ENCODE assay signal across 9 cellular contexts in the genomic region with DNA sequence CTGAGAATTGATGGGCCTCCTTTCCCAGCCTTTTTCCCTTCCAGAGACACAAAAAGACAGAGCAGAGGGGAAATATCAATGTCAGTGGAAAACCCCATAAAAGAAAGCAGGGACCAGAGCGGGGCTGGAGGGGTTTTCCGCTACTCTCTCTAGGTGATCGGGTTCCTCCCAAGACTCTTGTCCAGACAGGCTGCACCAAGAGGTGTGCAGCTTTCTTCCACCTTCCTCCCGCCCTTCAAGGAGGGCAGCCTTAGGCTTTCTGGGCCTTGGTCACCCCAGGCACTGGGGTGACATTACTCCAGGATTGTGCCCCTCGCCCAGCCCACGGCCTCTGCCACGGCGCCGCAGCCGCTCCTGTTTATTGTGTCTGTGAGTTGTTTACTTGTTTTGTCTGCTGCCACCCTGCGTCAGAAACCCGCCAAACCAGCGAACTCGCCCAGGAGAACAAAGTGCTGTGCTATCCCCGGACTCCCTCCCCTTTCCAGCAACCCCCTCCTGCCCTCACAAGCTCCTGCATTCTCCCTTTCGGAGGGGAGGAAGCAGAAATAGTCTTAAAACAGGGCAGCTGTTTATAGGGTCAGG. TPM values are rescaled to one million over a fixed set of nuclear protein-coding genes. Genes with fewer than 3 reads are reported as not detected.
DNase-seq lines count a peak whose midpoint lies in the region; ATAC-seq, FAIRE-seq and TF ChIP-seq lines count a peak whose summit lies in the region.
"Had no signal": no experiment of that assay in that cellular context is flagged by ENCODE, and none has a peak within 500 bp of the region (broad histone marks: within the 10 kb centered on the region; RNA-seq: fewer than 3 reads in every experiment).

No MANE protein-coding gene starts in this region.

- no peak for TF ChIP-seq POLR2A in GM12878 (IDR thresholded peaks at IDR 0.05; ENCODE audit: low read depth, low read length)

- H3K27me3 Mint-ChIP-seq in nephron (ENCODE audit: low read depth): peaks cover 6% of the 10 kb centered on the region

- H3K79me2 ChIP-seq in GM12878 (ENCODE audit: control insufficient read depth, insufficient read depth, low read length): no peaks in the 10 kb centered on the region

- no peak overlapping the region for H3K27ac ChIP-seq in GM12878 (ENCODE audit: control insufficient read depth, insufficient read depth)

- TF ChIP-seq RAD21 in GM12878 (IDR thresholded peaks at IDR 0.05; ENCODE audit: insufficient read depth, low read depth, low read length): no peak

- SMC1A ChIA-PET in GM12878 (lab: Charles Lee; ENCODE audit: uncharacterized antibody, unreplicated experiment): interaction anchor here (1.0 to 2.9 kb wide), 4 partner anchors 11 to 186 kb away, joined by 3 to 9 read pairs (median 5); a partner anchor contains a TSS

- peak overlapping the region; percentile 75 for H2AFZ ChIP-seq in GM12878 (ENCODE audit: control insufficient read depth, low read depth, low read length)

- ATAC-seq in GM12878 (peak; percentile 28), GM18502 (IDR thresholded peaks at IDR 0.05; ENCODE audit: poor library complexity, unreplicated experiment) (no peak), GM18517 (IDR thresholded peaks at IDR 0.05; ENCODE audit: unreplicated experiment) (no peak)

- peaks cover 63% of the 10 kb centered on the region for H3K4me1 Mint-ChIP-seq in nephron

- H3K9ac ChIP-seq in GM12878 (ENCODE audit: control insufficient read depth, insufficient read depth, low read length): peak overlapping the region; percentile 31; the same call in 1 of the 2 replicates

- H4K20me1 ChIP-seq in GM12878 (ENCODE audit: control insufficient read depth, insufficient read depth): no peaks in the 10 kb centered on the region

- H3K4me3 ChIP-seq in GM12878: no peak overlapping the region

- no peak for TF ChIP-seq EP300 in GM12878 (IDR thresholded peaks at IDR 0.05; ENCODE audit: borderline replicate concordance in 1 of 2, control insufficient read depth in 1 of 2, low read depth in 2 of 2, low read length in 2 of 2)

- BruUV-seq in GM12878 (replicated peaks; lab: Mats Ljungman, UMichigan): no TSS peak

- RAD21 ChIA-PET in GM12878 (lab: Charles Lee; ENCODE audit: unreplicated experiment): interaction anchor here (0.8 to 1.6 kb wide), 3 partner anchors 11 to 169 kb away, joined by 3 to 10 read pairs (median 3); a partner anchor contains a TSS

- no peaks in the 10 kb centered on the region for H3K36me3 ChIP-seq in GM12878 (ENCODE audit: control insufficient read depth in 2 of 2, insufficient read depth in 2 of 2, low read length in 1 of 2)

- no peak for FAIRE-seq in GM12878 (lab: Jason Lieb, UNC)

- in situ Hi-C loops in GM12878 (cut with MboI): loop anchor here (10.0 kb wide), 2 partner anchors 173 to 343 kb away; a partner anchor contains a TSS

- H3K9me3 Mint-ChIP-seq in nephron: no peaks in the 10 kb centered on the region
- H3K9me3 Mint-ChIP-seq: activated T-cell treated with anti-CD3 and anti-CD28 coated beads, Interleukin-2, amount 50 U/mL, for 24 hours had no signal

- POLR2A ChIA-PET in GM12878 (lab: Charles Lee): interaction anchor here (0.6 to 1.2 kb wide), 2 partner anchors 11 to 14 kb away, joined by 3 read pairs; a partner anchor contains a TSS

- peaks cover 3% of the 10 kb centered on the region for H3K36me3 Mint-ChIP-seq in nephron (ENCODE audit: low read depth)

- intact Hi-C loops in GM12878 (cut with micrococcal nuclease; ENCODE audit: unreplicated experiment): loop anchor here (1.0 kb wide), 1 partner anchor 15 kb away; no protein-coding TSS in a partner anchor

- TF ChIP-seq CTCF in GM12878 (IDR thresholded peaks at IDR 0.05 in 2 of 3, conservative IDR thresholded peaks at IDR 0.05 in 1 of 3; ENCODE audit: control insufficient read depth in 2 of 3, extremely low read depth in 1 of 3, insufficient read depth in 1 of 3, low read depth in 3 of 3, low read length in 3 of 3): peak; percentile 25 to 46 (median 42); a peak in 4 of 6 replicates
- TF ChIP-seq CTCF in nephron (IDR thresholded peaks at IDR 0.05; ENCODE audit: unreplicated experiment in 3 of 3): no peak

- peak overlapping the region; percentile 95 to 98 (median 97) for H3K27ac Mint-ChIP-seq in nephron
- H3K27ac Mint-ChIP-seq: activated T-cell treated with anti-CD3 and anti-CD28 coated beads, Interleukin-2, amount 50 U/mL, for 24 hours had no signal

- peaks cover 27% of the 10 kb centered on the region for H3K4me1 ChIP-seq in GM12878 (ENCODE audit: control insufficient read depth, insufficient read depth, low read length)

- peaks cover 0 to 5% of the 10 kb centered on the region in 2 experiments; a peak in 2 of 4 replicates for H3K27me3 ChIP-seq in GM12878 (replicated peaks in 1 of 2; ENCODE audit: control insufficient read depth in 2 of 2, insufficient read depth in 2 of 2, low read length in 1 of 2)

- WGBS in GM12878 (ENCODE audit: insufficient coverage, insufficient replicate concordance, low lambda C conversion rate, missing lambda C conversion rate): 6% methylated on average over 16 of the region's 16 CpGs

- peak overlapping the region; percentile 85 to 90 (median 89) for H3K4me3 Mint-ChIP-seq in nephron
- H3K4me3 Mint-ChIP-seq: activated T-cell treated with anti-CD3 and anti-CD28 coated beads, Interleukin-2, amount 50 U/mL, for 24 hours had no signal

- no peaks in the 10 kb centered on the region for H3K9me3 ChIP-seq in GM12878 (replicated peaks; ENCODE audit: control insufficient read depth, insufficient read depth, low read length)

- H3K4me2 ChIP-seq in GM12878 (ENCODE audit: control insufficient read depth, insufficient read depth): peak overlapping the region; percentile 71

- CTCF ChIA-PET in GM12878 (lab: Yijun Ruan, JAX): interaction anchor here (0.5 to 13.4 kb wide), 8 partner anchors 10 to 841 kb away, joined by 3 to 343 read pairs (median 4); a partner anchor contains a TSS

- DNase-seq in GM04503 (ENCODE audit: low read depth): peak; percentile 26
- DNase-seq in LHCN-M2 (ENCODE audit: low read depth): peak; percentile 70
- no peak for DNase-seq in GM12878 (ENCODE audit: low read depth, low spot score)
- no peak for DNase-seq in DMS153 treated with DMSO at 0.1 percent for 48 hours (lab: John Stamatoyannopoulos, UW; ENCODE audit: unreplicated experiment)
- DNase-seq in activated CD4-positive, alpha-beta T cell treated with anti-CD3 and anti-CD28 coated beads for 4 hours: no peak
- DNase-seq: activated T-cell treated with anti-CD3 and anti-CD28 coated beads, Interleukin-2, amount 50 U/mL, for 24 hours had no signal

RNA-seq across cellular contexts. Expression of a gene that starts 6.7 kb away (rescaled TPM):
- total RNA-seq in LHCN-M2 (2014; rRNA removed) (5.3 and 5.6 TPM in 2 replicates), GM12878 (2014; rRNA removed) (not detected in 2 replicates), GM12878 (2014; rRNA removed; fragmentation: Illumina TruSeq; extraction: Trizol) (0.09 TPM in 1 of 2 replicates, not detected in the other), GM12878 (2021) (0.27 and 0.38 TPM in 2 replicates)
- polyA plus RNA-seq in LHCN-M2 (2012): 24.5 TPM
- total RNA-seq in GM12878 (2013; cell fraction: nucleolus; rRNA removed): 0.35 TPM in 1 of 2 replicates, not detected in the other
- not detected for polyA plus RNA-seq in GM12878 (2011; ENCODE audit: low read depth)
- polyA plus RNA-seq in GM12878 (2011; rRNA removed) (0.42 and 0.52 TPM in 2 replicates), GM12878 (2014; fragmentation: Illumina TruSeq; extraction: Trizol) (0.06 TPM in 1 of 2 replicates, not detected in the other), GM12878 (2014; fragmentation: Nextera tagmentation; extraction: Ambion mirVana) (under 1 TPM in 1 of 2 experiments, not detected in 1; 0.02 TPM), GM12878 (2014; rRNA removed) (0.55 TPM in 1 of 2 replicates, not detected in the other), GM12878 (2016; fragmentation: Nextera tagmentation; extraction: Ambion mirVana) (under 1 TPM in 1 of 2 experiments, not detected in 1; 0.54 TPM)
- polyA plus RNA-seq in GM12878 (2011; cell fraction: cytosol; rRNA removed): 0.60 and 0.65 TPM in 2 replicates
- 0.57 and 0.76 TPM in 2 replicates for polyA plus RNA-seq in GM12878 (2011; cell fraction: nucleus; rRNA removed)
- 0.34 and 0.39 TPM in 2 replicates for polyA plus RNA-seq in GM12878 (2012)
- polyA minus RNA-seq in GM12878 (2011; rRNA and poly(A)+ RNA removed): 0.31 and 0.73 TPM in 2 replicates
- 0.52 TPM in 1 of 2 replicates, not detected in the other for polyA minus RNA-seq in GM12878 (2011; cell fraction: cytosol; rRNA and poly(A)+ RNA removed)
- polyA minus RNA-seq in GM12878 (2011; cell fraction: nucleus; rRNA and poly(A)+ RNA removed): 0.36 and 0.48 TPM in 2 replicates

RNA-seq across cellular contexts. Expression of a gene that starts 11.3 kb away (rescaled TPM):
- total RNA-seq in LHCN-M2 (2014; rRNA removed): 1.8 and 2.9 TPM in 2 replicates
- polyA plus RNA-seq in LHCN-M2 (2012): 0.55 TPM
- not detected in 2 replicates for total RNA-seq in GM12878 (2013; cell fraction: nucleolus; rRNA removed)
- total RNA-seq in GM12878 (2014; rRNA removed): not detected in 2 replicates
- total RNA-seq in GM12878 (2014; rRNA removed; fragmentation: Illumina TruSeq; extraction: Trizol): not detected in 2 replicates
- total RNA-seq in GM12878 (2021): not detected in 2 replicates
- not detected for polyA plus RNA-seq in GM12878 (2011; ENCODE audit: low read depth)
- polyA plus RNA-seq in GM12878 (2011; rRNA removed): 0.11 TPM in 1 of 2 replicates, not detected in the other
- 0.25 and 0.28 TPM in 2 replicates for polyA plus RNA-seq in GM12878 (2011; cell fraction: cytosol; rRNA removed)
- 0.09 and 0.12 TPM in 2 replicates for polyA plus RNA-seq in GM12878 (2011; cell fraction: nucleus; rRNA removed)
- not detected in 2 replicates for polyA plus RNA-seq in GM12878 (2012)
- not detected in 2 replicates for polyA plus RNA-seq in GM12878 (2014; fragmentation: Illumina TruSeq; extraction: Trizol)
- not detected for polyA plus RNA-seq in GM12878 (2014; fragmentation: Nextera tagmentation; extraction: Ambion mirVana)
- not detected in 2 replicates for polyA plus RNA-seq in GM12878 (2014; rRNA removed)
- polyA plus RNA-seq in GM12878 (2016; fragmentation: Nextera tagmentation; extraction: Ambion mirVana): not detected
- not detected in 2 replicates for polyA minus RNA-seq in GM12878 (2011; rRNA and poly(A)+ RNA removed)
- not detected in 2 replicates for polyA minus RNA-seq in GM12878 (2011; cell fraction: cytosol; rRNA and poly(A)+ RNA removed)
- polyA minus RNA-seq in GM12878 (2011; cell fraction: nucleus; rRNA and poly(A)+ RNA removed): not detected in 2 replicates

RNA-seq across cellular contexts. Expression of a gene that starts 12.7 kb away (rescaled TPM):
- total RNA-seq in LHCN-M2 (2014; rRNA removed) (8.7 and 10.0 TPM in 2 replicates), GM12878 (2014; rRNA removed) (not detected in 2 replicates), GM12878 (2014; rRNA removed; fragmentation: Illumina TruSeq; extraction: Trizol) (not detected in 2 replicates), GM12878 (2021) (not detected in 2 replicates)
- 29.8 TPM for polyA plus RNA-seq in LHCN-M2 (2012)
- not detected in 2 replicates for total RNA-seq in GM12878 (2013; cell fraction: nucleolus; rRNA removed)
- not detected for polyA plus RNA-seq in GM12878 (2011; ENCODE audit: low read depth)
- polyA plus RNA-seq in GM12878 (2011; rRNA removed) (not detected in 2 replicates), GM12878 (2014; fragmentation: Illumina TruSeq; extraction: Trizol) (not detected in 2 replicates), GM12878 (2014; fragmentation: Nextera tagmentation; extraction: Ambion mirVana) (not detected), GM12878 (2014; rRNA removed) (not detected in 2 replicates), GM12878 (2016; fragmentation: Nextera tagmentation; extraction: Ambion mirVana) (not detected)
- not detected in 2 replicates for polyA plus RNA-seq in GM12878 (2011; cell fraction: cytosol; rRNA removed)
- not detected in 2 replicates for polyA plus RNA-seq in GM12878 (2011; cell fraction: nucleus; rRNA removed)
- polyA plus RNA-seq in GM12878 (2012): not detected in 2 replicates
- 0.10 TPM in 1 of 2 replicates, not detected in the other for polyA minus RNA-seq in GM12878 (2011; rRNA and poly(A)+ RNA removed)
- not detected in 2 replicates for polyA minus RNA-seq in GM12878 (2011; cell fraction: cytosol; rRNA and poly(A)+ RNA removed)
- not detected in 2 replicates for polyA minus RNA-seq in GM12878 (2011; cell fraction: nucleus; rRNA and poly(A)+ RNA removed)

RNA-seq across cellular contexts. Expression of a gene that starts 21.6 kb away (rescaled TPM):
- total RNA-seq in LHCN-M2 (2014; rRNA removed): 7.8 and 8.8 TPM in 2 replicates
- 12.1 TPM for polyA plus RNA-seq in LHCN-M2 (2012)
- total RNA-seq in GM12878 (2013; cell fraction: nucleolus; rRNA removed): 0.69 TPM in 1 of 2 replicates, not detected in the other
- total RNA-seq in GM12878 (2014; rRNA removed): not detected in 2 replicates
- total RNA-seq in GM12878 (2014; rRNA removed; fragmentation: Illumina TruSeq; extraction: Trizol): not detected in 2 replicates
- not detected in 2 replicates for total RNA-seq in GM12878 (2021)
- polyA plus RNA-seq in GM12878 (2011; ENCODE audit: low read depth): not detected
- polyA plus RNA-seq in GM12878 (2011; rRNA removed): not detected in 2 replicates
- not detected in 2 replicates for polyA plus RNA-seq in GM12878 (2011; cell fraction: cytosol; rRNA removed)
- 0.09 TPM in 1 of 2 replicates, not detected in the other for polyA plus RNA-seq in GM12878 (2011; cell fraction: nucleus; rRNA removed)
- polyA plus RNA-seq in GM12878 (2012): 0.07 TPM in 1 of 2 replicates, not detected in the other
- not detected in 2 replicates for polyA plus RNA-seq in GM12878 (2014; fragmentation: Illumina TruSeq; extraction: Trizol)
- not detected for polyA plus RNA-seq in GM12878 (2014; fragmentation: Nextera tagmentation; extraction: Ambion mirVana)
- not detected in 2 replicates for polyA plus RNA-seq in GM12878 (2014; rRNA removed)
- not detected for polyA plus RNA-seq in GM12878 (2016; fragmentation: Nextera tagmentation; extraction: Ambion mirVana)
- not detected in 2 replicates for polyA minus RNA-seq in GM12878 (2011; rRNA and poly(A)+ RNA removed)
- polyA minus RNA-seq in GM12878 (2011; cell fraction: cytosol; rRNA and poly(A)+ RNA removed): not detected in 2 replicates
- polyA minus RNA-seq in GM12878 (2011; cell fraction: nucleus; rRNA and poly(A)+ RNA removed): not detected in 2 replicates

RNA-seq across cellular contexts. Expression of a gene that starts 32.1 kb away (rescaled TPM):
- total RNA-seq in LHCN-M2 (2014; rRNA removed) (2.9 and 4.2 TPM in 2 replicates), GM12878 (2014; rRNA removed) (4.7 and 5.1 TPM in 2 replicates), GM12878 (2014; rRNA removed; fragmentation: Illumina TruSeq; extraction: Trizol) (3.6 and 3.8 TPM in 2 replicates), GM12878 (2021) (11.1 and 11.4 TPM in 2 replicates)
- polyA plus RNA-seq in LHCN-M2 (2012): 8.8 TPM
- total RNA-seq in GM12878 (2013; cell fraction: nucleolus; rRNA removed): 1.8 and 3.0 TPM in 2 replicates
- polyA plus RNA-seq in GM12878 (2011; ENCODE audit: low read depth): 2.1 TPM
- polyA plus RNA-seq in GM12878 (2011; rRNA removed) (4.9 and 5.2 TPM in 2 replicates), GM12878 (2014; fragmentation: Illumina TruSeq; extraction: Trizol) (5.8 and 6.3 TPM in 2 replicates), GM12878 (2014; fragmentation: Nextera tagmentation; extraction: Ambion mirVana) (1 to 10 TPM; 1.0 to 1.8 TPM), GM12878 (2014; rRNA removed) (7.7 and 10.3 TPM in 2 replicates), GM12878 (2016; fragmentation: Nextera tagmentation; extraction: Ambion mirVana) (1 to 10 TPM; 1.1 to 1.5 TPM)
- 4.6 and 4.7 TPM in 2 replicates for polyA plus RNA-seq in GM12878 (2011; cell fraction: cytosol; rRNA removed)
- 10.1 and 15.5 TPM in 2 replicates for polyA plus RNA-seq in GM12878 (2011; cell fraction: nucleus; rRNA removed)
- 7.9 and 11.9 TPM in 2 replicates for polyA plus RNA-seq in GM12878 (2012)
- 0.37 and 1.8 TPM in 2 replicates for polyA minus RNA-seq in GM12878 (2011; rRNA and poly(A)+ RNA removed)
- polyA minus RNA-seq in GM12878 (2011; cell fraction: cytosol; rRNA and poly(A)+ RNA removed): 0.94 and 1.0 TPM in 2 replicates
- polyA minus RNA-seq in GM12878 (2011; cell fraction: nucleus; rRNA and poly(A)+ RNA removed): 1.6 and 2.5 TPM in 2 replicates

Comparison
In these comparisons a context has a peak if more than half of its experiments do, and no peak if none do; other contexts are left out.
1. DNase-seq: peak in GM04503 (single experiment) and LHCN-M2 (single experiment); none in GM12878 (single experiment), DMS153 treated with DMSO at 0.1 percent for 48 hours (single experiment) and activated CD4-positive, alpha-beta T cell treated with anti-CD3 and anti-CD28 coated beads for 4 hours (0 of 2).
2. CTCF ChIP-seq: peak in GM12878 (3 of 3); none in nephron (0 of 3).